In the genomic region with DNA sequence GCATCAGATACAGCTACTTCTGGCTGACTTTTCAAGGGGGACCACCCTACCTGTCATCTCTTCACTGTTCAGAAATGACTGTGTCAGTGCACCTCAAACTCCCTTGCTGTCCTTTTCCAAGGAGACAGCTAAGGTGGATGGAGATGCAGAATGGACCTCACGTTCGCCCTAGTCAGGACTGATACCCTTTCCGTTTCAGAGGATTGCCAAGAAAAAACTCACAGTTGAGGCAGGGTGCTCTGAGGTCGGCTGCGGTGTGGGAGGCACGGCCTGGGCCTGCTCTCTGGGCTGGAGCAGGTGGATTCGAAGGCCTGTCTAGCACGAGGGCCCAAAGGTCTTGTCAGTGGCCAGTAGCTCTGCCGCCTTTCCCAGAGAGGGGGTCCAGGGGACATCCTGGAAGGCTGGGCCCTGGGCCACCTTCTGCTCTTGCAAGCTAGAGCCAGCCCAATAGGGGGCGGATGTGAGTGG, we compare ENCODE assay signal across 6 cellular contexts. TPM values are rescaled to one million over a fixed set of nuclear protein-coding genes. Genes with fewer than 3 reads are reported as not detected.
DNase-seq lines count a peak whose midpoint lies in the region; ATAC-seq and TF ChIP-seq lines count a peak whose summit lies in the region.

No MANE protein-coding gene starts in this region.

- no peak for TF ChIP-seq EP300 in gastroesophageal sphincter (IDR thresholded peaks at IDR 0.05)

- ATAC-seq in GM21390 (IDR thresholded peaks at IDR 0.05; ENCODE audit: unreplicated experiment) = peak; percentile 53
- peak; percentile 55 for ATAC-seq in gastroesophageal sphincter

- H3K4me1 ChIP-seq in gastroesophageal sphincter = peaks cover 0 to 38% (median 19%) of the 10 kb centered on the region in 3 donors

- peak in 3 of 4 experiments; percentile 58 to 84 (median 72) for TF ChIP-seq CTCF in gastroesophageal sphincter (IDR thresholded peaks at IDR 0.05)

- H3K9me3 ChIP-seq in gastroesophageal sphincter = no peaks in the 10 kb centered on the region

- H3K27me3 ChIP-seq in gastroesophageal sphincter = no peaks in the 10 kb centered on the region

- H3K4me3 ChIP-seq in gastroesophageal sphincter = peak overlapping the region; percentile 64 to 71

- peaks cover 0 to 40% of the 10 kb centered on the region in 2 donors for H3K36me3 ChIP-seq in gastroesophageal sphincter

- 37 to 59% methylated on average over 5 of the region's 10 CpGs for WGBS in gastroesophageal sphincter (ENCODE audit: low coverage in 1 of 2), 2 donors

- TF ChIP-seq POLR2A in gastroesophageal sphincter (IDR thresholded peaks at IDR 0.05) = no peak

- H3K27ac ChIP-seq in gastroesophageal sphincter = peak overlapping the region; percentile 73 to 93 (median 88)

- peak; percentile 77 for DNase-seq in activated CD4-positive, CD25-positive, alpha-beta regulatory T cell treated with anti-CD3 and anti-CD28 coated beads, Interleukin-2, amount 50 U/mL, for 72 hours
- DNase-seq in stimulated activated CD4-positive, alpha-beta T cell treated with anti-CD3 and anti-CD28 coated beads, TNF-alpha, amount 100 ng/mL, for 48 hours (ENCODE audit: low read depth in 3 of 3) = peak in 2 of 3 donors; percentile 74 to 85
- DNase-seq in NCI-H1417 treated with DMSO at 0.1 percent for 48 hours (lab: John Stamatoyannopoulos, UW) = no peak
- no peak for DNase-seq in NCI-H345 treated with DMSO at 0.1 percent for 48 hours (lab: John Stamatoyannopoulos, UW; ENCODE audit: unreplicated experiment)

RNA-seq across cellular contexts. Expression of a gene that starts 2.2 kb away (rescaled TPM):
- total RNA-seq in gastroesophageal sphincter = 1 to 10 TPM in 1 of 4 donors, not detected in 3; 2.0 TPM

RNA-seq across cellular contexts. Expression of a gene that starts 7.2 kb away (rescaled TPM):
- 10 to 100 TPM; 19.7 to 34.4 (median 23.4) TPM for total RNA-seq in gastroesophageal sphincter

RNA-seq across cellular contexts. Expression of a gene that starts 7.3 kb away (rescaled TPM):
- total RNA-seq in gastroesophageal sphincter = 10 to 100 TPM; 35.3 to 81.1 (median 54.3) TPM

RNA-seq across cellular contexts. Expression of a gene that starts 23.8 kb away (rescaled TPM):
- 100 to 1,000 TPM in 1 of 4 donors, 10 to 100 TPM in 3; 75.0 to 104 (median 83.7) TPM for total RNA-seq in gastroesophageal sphincter

RNA-seq across cellular contexts. Expression of a gene that starts 24.3 kb away (rescaled TPM):
- 1,000 to 10,000 TPM in 3 of 4 donors, 100 to 1,000 TPM in 1; 888 to 1,583 (median 1,047) TPM for total RNA-seq in gastroesophageal sphincter

Comparison
In these comparisons a context has a peak if more than half of its experiments do, and no peak if none do; other contexts are left out.
1. DNase-seq: peak in activated CD4-positive, CD25-positive, alpha-beta regulatory T cell treated with anti-CD3 and anti-CD28 coated beads, Interleukin-2, amount 50 U/mL, for 72 hours (single experiment) and stimulated activated CD4-positive, alpha-beta T cell treated with anti-CD3 and anti-CD28 coated beads, TNF-alpha, amount 100 ng/mL, for 48 hours (2 of 3); none in NCI-H1417 treated with DMSO at 0.1 percent for 48 hours (single experiment) and NCI-H345 treated with DMSO at 0.1 percent for 48 hours (single experiment).